ENCODE assay signal across 11 cellular contexts in genomic region chr2:75055820-75056675, GRCh38.
DNase-seq lines count a peak whose midpoint lies in the region; ATAC-seq and TF ChIP-seq lines count a peak whose summit lies in the region.
"Had no signal": no experiment of that assay in that cellular context is flagged by ENCODE, and none has a peak within 500 bp of the region (broad histone marks: within the 10 kb centered on the region; RNA-seq: fewer than 3 reads in every experiment).

No MANE protein-coding gene starts in this region.

- H3K36me3 Mint-ChIP-seq in WTC11 = no peaks in the 10 kb centered on the region

- H3K4me3 ChIP-seq in heart left ventricle (no peak overlapping the region), subcutaneous abdominal adipose tissue (ENCODE audit: low read depth in 1 of 5, low read length in 5 of 5) (no peak overlapping the region)

- DNase-seq in heart left ventricle = no peak
- DNase-seq in left ventricle myocardium superior = no peak
- peak; percentile 61 for DNase-seq in WTC11 (ENCODE audit: low spot score)
- no peak for DNase-seq in dedifferentiated amniotic fluid mesenchymal stem cell (ENCODE audit: extremely low spot score)
- no peak for DNase-seq in NCI-H446 (lab: John Stamatoyannopoulos, UW)
- DNase-seq: ACHN had no signal

- peak overlapping the region; percentile 43 for H3K4me3 Mint-ChIP-seq in WTC11
- H3K4me3 Mint-ChIP-seq: central memory CD8-positive, alpha-beta T cell had no signal

- H3K4me1 Mint-ChIP-seq in WTC11 = peaks cover 81% of the 10 kb centered on the region
- H3K4me1 Mint-ChIP-seq: central memory CD8-positive, alpha-beta T cell had no signal

- CTCF ChIA-PET in WTC11 (lab: Charles Lee) = interaction anchor here (0.6 to 3.4 kb wide), 8 partner anchors 8 to 553 kb away, joined by 3 to 16 read pairs (median 4); no protein-coding TSS in a partner anchor

- H3K27me3 ChIP-seq in heart left ventricle = no peaks in the 10 kb centered on the region
- peaks cover 0 to 2% (median 0%) of the 10 kb centered on the region in 5 donors for H3K27me3 ChIP-seq in subcutaneous abdominal adipose tissue (ENCODE audit: control insufficient read depth in 5 of 5, insufficient read depth in 4 of 5, low read length in 5 of 5)

- H3K27ac ChIP-seq in heart left ventricle (peak overlapping the region in 8 of 12 donors; percentile 1 to 65 (median 32)), subcutaneous abdominal adipose tissue (ENCODE audit: low read depth, low read length) (peak overlapping the region; percentile 37)

- no peak for ATAC-seq in heart left ventricle
- ATAC-seq in left ventricle myocardium superior = no peak
- ATAC-seq in HG02759 (IDR thresholded peaks at IDR 0.05; ENCODE audit: unreplicated experiment) = peak; percentile 60
- peak; percentile 90 for ATAC-seq in WTC11
- no peak for ATAC-seq in HG02588 (IDR thresholded peaks at IDR 0.05; ENCODE audit: unreplicated experiment)
- ATAC-seq: left lobe of liver had no signal

- no peaks in the 10 kb centered on the region for H3K9me3 Mint-ChIP-seq in WTC11
- H3K9me3 Mint-ChIP-seq: central memory CD8-positive, alpha-beta T cell had no signal

- no peak for TF ChIP-seq POLR2A in heart left ventricle (IDR thresholded peaks at IDR 0.05)

- no peaks in the 10 kb centered on the region for H3K9me3 ChIP-seq in heart left ventricle
- no peaks in the 10 kb centered on the region for H3K9me3 ChIP-seq in subcutaneous abdominal adipose tissue (ENCODE audit: control insufficient read depth in 5 of 5, low read length in 5 of 5)

- H3K4me1 ChIP-seq in heart left ventricle (peaks cover 0 to 2% (median 0%) of the 10 kb centered on the region in 12 donors), subcutaneous abdominal adipose tissue (ENCODE audit: control insufficient read depth in 5 of 5, insufficient read depth in 5 of 5, low read length in 5 of 5) (peaks cover 0 to 17% (median 0%) of the 10 kb centered on the region in 5 donors)

- TF ChIP-seq CTCF in heart left ventricle (IDR thresholded peaks at IDR 0.05) (no peak), WTC11 (IDR thresholded peaks at IDR 0.05) (no peak)

- H3K36me3 ChIP-seq in heart left ventricle (no peaks in the 10 kb centered on the region), subcutaneous abdominal adipose tissue (ENCODE audit: control insufficient read depth in 5 of 5, insufficient read depth in 5 of 5, low read length in 5 of 5) (no peaks in the 10 kb centered on the region)

- 54 to 74% (median 63%) methylated on average over 10 of the region's 10 CpGs for WGBS in heart left ventricle, 4 donors

- peak overlapping the region; percentile 99 for H3K27ac Mint-ChIP-seq in WTC11

- intact Hi-C loops in heart left ventricle (cut with DNase I) = loop anchor here in 2 of 10 donors (5.0 to 10.0 kb wide), 2 partner anchors 131 to 351 kb away; no protein-coding TSS in a partner anchor
- intact Hi-C loops in left ventricle myocardium superior (cut with micrococcal nuclease) = no loop called here

- POLR2A ChIA-PET in WTC11 (lab: Charles Lee) = interaction anchor here (0.6 kb wide), 1 partner anchor 142 kb away, joined by 4 read pairs; no protein-coding TSS in a partner anchor

- H3K27me3 Mint-ChIP-seq in WTC11 (ENCODE audit: low read depth) = peaks cover 88% of the 10 kb centered on the region
- H3K27me3 Mint-ChIP-seq: central memory CD8-positive, alpha-beta T cell had no signal

- H3K9ac ChIP-seq in subcutaneous abdominal adipose tissue (ENCODE audit: low read length in 5 of 5) = peak overlapping the region in 1 of 5 donors; percentile 2

TF ChIP-seq in WTC11, 78 proteins besides CTCF, POLR2A, EP300 and RAD21:
- TF ChIP-seq CBFB (CRISPR knock-in tag; IDR thresholded peaks at IDR 0.05; ENCODE audit: low read depth) (no peak), FOXK1 (CRISPR knock-in tag; IDR thresholded peaks at IDR 0.05) (peak; percentile 86), MYBL2 (CRISPR knock-in tag; IDR thresholded peaks at IDR 0.05) (peak; percentile 90), ZBTB21 (CRISPR knock-in tag; IDR thresholded peaks at IDR 0.05; ENCODE audit: borderline replicate concordance) (no peak), ZNF121 (CRISPR knock-in tag; IDR thresholded peaks at IDR 0.05) (0 out of 2 replicates have a peak, but pooled peaks have one; percentile 54), SP1 (CRISPR knock-in tag; conservative IDR thresholded peaks at IDR 0.05) (peak; percentile 69), ESRRA (CRISPR knock-in tag; IDR thresholded peaks at IDR 0.05; ENCODE audit: borderline replicate concordance) (no peak), GTF2I (CRISPR knock-in tag; conservative IDR thresholded peaks at IDR 0.05) (no peak), ATF1 (CRISPR knock-in tag; IDR thresholded peaks at IDR 0.05) (no peak), NFE2L1 (CRISPR knock-in tag; IDR thresholded peaks at IDR 0.05) (peak; percentile 63), ETV6 (CRISPR knock-in tag; IDR thresholded peaks at IDR 0.05) (peak; percentile 51), TEAD1 (CRISPR knock-in tag; IDR thresholded peaks at IDR 0.05) (peak; percentile 55; the same call in 1 of the 2 replicates)
- TF ChIP-seq, protein P1, sequence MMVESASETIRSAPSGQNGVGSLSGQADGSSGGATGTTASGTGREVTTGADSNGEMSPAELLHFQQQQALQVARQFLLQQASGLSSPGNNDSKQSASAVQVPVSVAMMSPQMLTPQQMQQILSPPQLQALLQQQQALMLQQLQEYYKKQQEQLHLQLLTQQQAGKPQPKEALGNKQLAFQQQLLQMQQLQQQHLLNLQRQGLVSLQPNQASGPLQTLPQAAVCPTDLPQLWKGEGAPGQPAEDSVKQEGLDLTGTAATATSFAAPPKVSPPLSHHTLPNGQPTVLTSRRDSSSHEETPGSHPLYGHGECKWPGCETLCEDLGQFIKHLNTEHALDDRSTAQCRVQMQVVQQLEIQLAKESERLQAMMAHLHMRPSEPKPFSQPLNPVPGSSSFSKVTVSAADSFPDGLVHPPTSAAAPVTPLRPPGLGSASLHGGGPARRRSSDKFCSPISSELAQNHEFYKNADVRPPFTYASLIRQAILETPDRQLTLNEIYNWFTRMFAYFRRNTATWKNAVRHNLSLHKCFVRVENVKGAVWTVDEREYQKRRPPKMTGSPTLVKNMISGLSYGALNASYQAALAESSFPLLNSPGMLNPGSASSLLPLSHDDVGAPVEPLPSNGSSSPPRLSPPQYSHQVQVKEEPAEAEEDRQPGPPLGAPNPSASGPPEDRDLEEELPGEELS (CRISPR knock-in tag; IDR thresholded peaks at IDR 0.05) = peak; percentile 94; the same call in 1 of the 2 replicates
- TF ChIP-seq, protein P2, sequence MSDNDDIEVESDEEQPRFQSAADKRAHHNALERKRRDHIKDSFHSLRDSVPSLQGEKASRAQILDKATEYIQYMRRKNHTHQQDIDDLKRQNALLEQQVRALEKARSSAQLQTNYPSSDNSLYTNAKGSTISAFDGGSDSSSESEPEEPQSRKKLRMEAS (CRISPR knock-in tag; IDR thresholded peaks at IDR 0.05) = 0 out of 2 replicates have a peak, but pooled peaks have one; percentile 26
- TF ChIP-seq, protein P3, sequence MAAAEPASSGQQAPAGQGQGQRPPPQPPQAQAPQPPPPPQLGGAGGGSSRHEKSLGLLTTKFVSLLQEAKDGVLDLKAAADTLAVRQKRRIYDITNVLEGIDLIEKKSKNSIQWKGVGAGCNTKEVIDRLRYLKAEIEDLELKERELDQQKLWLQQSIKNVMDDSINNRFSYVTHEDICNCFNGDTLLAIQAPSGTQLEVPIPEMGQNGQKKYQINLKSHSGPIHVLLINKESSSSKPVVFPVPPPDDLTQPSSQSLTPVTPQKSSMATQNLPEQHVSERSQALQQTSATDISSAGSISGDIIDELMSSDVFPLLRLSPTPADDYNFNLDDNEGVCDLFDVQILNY (CRISPR knock-in tag; IDR thresholded peaks at IDR 0.05) = peak; percentile 68; the same call in 1 of the 2 replicates
TF ChIP-seq in WTC11: peak in this region for 10.

Comparison
In these comparisons a context has a peak if more than half of its experiments do, and no peak if none do; other contexts are left out.
1. ATAC-seq: peak in HG02759 (single experiment) and WTC11 (single experiment); none in heart left ventricle (0 of 4), left ventricle myocardium superior (single experiment) and HG02588 (single experiment).